8 cellular contexts compared by ENCODE assay signal in genomic region chr12:88579941-88580871, GRCh38. TPM values are rescaled to one million over a fixed set of nuclear protein-coding genes. Genes with fewer than 3 reads are reported as not detected.
A peak's percentile ranks its signal among the peaks of the same experiment; 100 is the strongest.
DNase-seq lines count a peak whose midpoint lies in the region; ATAC-seq and TF ChIP-seq lines count a peak whose summit lies in the region.

A gene with protein sequence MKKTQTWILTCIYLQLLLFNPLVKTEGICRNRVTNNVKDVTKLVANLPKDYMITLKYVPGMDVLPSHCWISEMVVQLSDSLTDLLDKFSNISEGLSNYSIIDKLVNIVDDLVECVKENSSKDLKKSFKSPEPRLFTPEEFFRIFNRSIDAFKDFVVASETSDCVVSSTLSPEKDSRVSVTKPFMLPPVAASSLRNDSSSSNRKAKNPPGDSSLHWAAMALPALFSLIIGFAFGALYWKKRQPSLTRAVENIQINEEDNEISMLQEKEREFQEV (minus strand): TSS chr12:88580471. CDS start chr12:88580278, 193 bp downstream.

- no peak within 1 kb of the TSS for H3K27ac Mint-ChIP-seq in activated naive CD8-positive, alpha-beta T cell treated with anti-CD3 and anti-CD28 coated beads for 36 hours
- H3K27ac Mint-ChIP-seq in neural crest cell (ENCODE audit: unreplicated experiment): peak within 1 kb of the TSS; percentile 84

- DNase-seq in AG10803 (ENCODE audit: low read depth): peak; percentile 85
- peak; percentile 12 for DNase-seq in GM19238 (ENCODE audit: insufficient read length, low spot score)
- DNase-seq in NCI-H524 (lab: John Stamatoyannopoulos, UW): peak; percentile 57 to 80
- peak; percentile 38 for DNase-seq in activated naive CD8-positive, alpha-beta T cell treated with anti-CD3 and anti-CD28 coated beads for 36 hours
- DNase-seq in germinal center (ENCODE audit: low spot score): peak; percentile 11
- DNase-seq in neural crest cell (ENCODE audit: low read depth, low spot score): peak; percentile 80
- DNase-seq in aorta: peak; percentile 86 to 92

- H3K27ac ChIP-seq in aorta (ENCODE audit: low read depth in 1 of 2, low read length in 2 of 2): no peak within 1 kb of the TSS

- peaks cover 1% of the 10 kb centered on the region for H3K9me3 Mint-ChIP-seq in activated naive CD8-positive, alpha-beta T cell treated with anti-CD3 and anti-CD28 coated beads for 36 hours
- no peaks in the 10 kb centered on the region for H3K9me3 Mint-ChIP-seq in neural crest cell

- H3K4me1 ChIP-seq in aorta (ENCODE audit: control insufficient read depth in 1 of 2, insufficient read depth in 2 of 2, low read length in 2 of 2): peaks cover 1 to 2% of the 10 kb centered on the region in 2 donors

- H3K27me3 ChIP-seq in aorta (ENCODE audit: control insufficient read depth in 1 of 2, insufficient read depth in 2 of 2, low read length in 1 of 2): no peaks in the 10 kb centered on the region

- H3K36me3 ChIP-seq in aorta (ENCODE audit: control insufficient read depth in 1 of 2, insufficient read depth in 2 of 2, low read length in 1 of 2): no peaks in the 10 kb centered on the region

- peak; percentile 48 for TF ChIP-seq CTCF in AG10803 (conservative IDR thresholded peaks at IDR 0.05; ENCODE audit: low read length)
- TF ChIP-seq CTCF in neural crest cell (conservative IDR thresholded peaks at IDR 0.05): no peak

- H3K4me3 Mint-ChIP-seq in activated naive CD8-positive, alpha-beta T cell treated with anti-CD3 and anti-CD28 coated beads for 36 hours: peak within 1 kb of the TSS; percentile 59
- peak within 1 kb of the TSS; percentile 96 for H3K4me3 Mint-ChIP-seq in neural crest cell

- no peaks in the 10 kb centered on the region for H3K9me3 ChIP-seq in aorta (ENCODE audit: control insufficient read depth, low read length)

- ATAC-seq in HG03469 (IDR thresholded peaks at IDR 0.05; ENCODE audit: unreplicated experiment): peak; percentile 70
- ATAC-seq in aorta (ENCODE audit: low FRiP score): peak; percentile 96

- peaks cover 51% of the 10 kb centered on the region for H3K27me3 Mint-ChIP-seq in activated naive CD8-positive, alpha-beta T cell treated with anti-CD3 and anti-CD28 coated beads for 36 hours
- peaks cover 10% of the 10 kb centered on the region for H3K27me3 Mint-ChIP-seq in neural crest cell (ENCODE audit: low read depth)

- no peaks in the 10 kb centered on the region for H3K36me3 Mint-ChIP-seq in activated naive CD8-positive, alpha-beta T cell treated with anti-CD3 and anti-CD28 coated beads for 36 hours
- no peaks in the 10 kb centered on the region for H3K36me3 Mint-ChIP-seq in neural crest cell (ENCODE audit: low read depth)

- H3K4me1 Mint-ChIP-seq in activated naive CD8-positive, alpha-beta T cell treated with anti-CD3 and anti-CD28 coated beads for 36 hours: peaks cover 4% of the 10 kb centered on the region
- peaks cover 39% of the 10 kb centered on the region for H3K4me1 Mint-ChIP-seq in neural crest cell

- 0% methylated on average over 71 to 76 of the region's 76 CpGs for WGBS in aorta, 2 donors

- intact Hi-C loops in aorta (cut with DNase I): loop anchor here in 1 of 2 donors (10.0 kb wide), 1 partner anchor 415 kb away; no protein-coding TSS in a partner anchor

- H3K4me3 ChIP-seq in AG10803 (ENCODE audit: low read length): peak within 1 kb of the TSS; percentile 87
- peak within 1 kb of the TSS; percentile 65 to 74 for H3K4me3 ChIP-seq in aorta (ENCODE audit: low read length in 2 of 2)

RNA-seq across cellular contexts. Expression of the gene that starts here (rescaled TPM):
- total RNA-seq in activated naive CD8-positive, alpha-beta T cell treated with anti-CD3 and anti-CD28 coated beads for 36 hours: under 1 TPM in 1 of 2 experiments, not detected in 1; 0.08 TPM
- total RNA-seq in neural crest cell: 6.2 and 7.0 TPM in 2 replicates
- total RNA-seq in aorta: 10 to 100 TPM in 1 of 2 donors, 1 to 10 TPM in 1; 6.5 to 19.1 TPM
- 10 to 100 TPM in 1 of 2 donors, 1 to 10 TPM in 1; 7.6 to 42.1 TPM for polyA plus RNA-seq in aorta

Comparison
In these comparisons a context has a peak if more than half of its experiments do, and no peak if none do; other contexts are left out.
1. Peak in DNase-seq in activated naive CD8-positive, alpha-beta T cell treated with anti-CD3 and anti-CD28 coated beads for 36 hours; RNA of the gene not detected or under 1 TPM.
2. DNase-seq: peak in every context shown above with its lines; median percentile 89 in aorta; 85 in AG10803; 80 in neural crest cell; 68 in NCI-H524; 38 in activated naive CD8-positive, alpha-beta T cell treated with anti-CD3 and anti-CD28 coated beads for 36 hours; 12 in GM19238; 11 in germinal center.